Comparison of ENCODE assay signal across 8 cellular contexts in the genomic region with DNA sequence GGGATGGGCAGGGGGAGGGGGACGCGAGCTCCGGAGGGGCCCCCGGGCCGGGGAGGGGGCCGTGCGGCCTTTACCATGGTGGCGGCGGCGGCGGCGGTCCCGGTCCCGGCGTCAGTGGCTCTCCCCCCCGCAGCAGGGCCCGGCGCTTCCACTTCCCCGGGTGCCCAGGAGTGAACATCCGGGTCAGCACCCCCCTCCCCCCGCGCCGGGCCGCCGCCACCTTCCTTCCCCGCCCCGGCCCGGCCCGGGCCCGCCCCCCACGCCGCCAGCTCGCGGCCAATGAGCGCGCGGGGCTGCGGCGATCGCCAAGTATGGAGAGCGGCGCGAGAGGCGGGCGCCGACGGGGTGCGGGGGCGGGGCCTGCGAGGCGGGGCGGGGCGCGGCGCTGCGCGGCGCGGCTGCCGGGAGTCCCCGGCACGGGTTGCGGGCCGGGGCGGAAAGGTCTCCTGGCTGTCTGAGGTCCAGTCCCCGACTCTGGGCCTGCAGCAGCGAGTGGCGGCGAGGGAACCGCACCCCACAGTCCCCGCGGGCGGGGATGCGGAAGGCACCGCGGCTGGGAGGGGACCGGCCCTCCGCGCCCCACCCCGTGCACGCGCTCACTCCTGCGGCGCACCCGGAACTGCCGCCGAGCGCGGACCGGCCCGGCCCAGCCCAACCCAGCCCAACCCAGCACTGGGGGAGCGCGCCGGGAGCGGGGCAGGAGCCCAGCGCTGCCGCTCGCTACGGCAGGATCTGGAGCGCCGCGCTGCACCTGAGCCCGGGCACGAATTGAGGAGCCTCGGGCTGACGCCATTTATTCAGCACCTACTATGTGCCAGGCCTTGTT. TPM values are rescaled to one million over a fixed set of nuclear protein-coding genes. Genes with fewer than 3 reads are reported as not detected.
DNase-seq lines count a peak whose midpoint lies in the region; ATAC-seq and TF ChIP-seq lines count a peak whose summit lies in the region.

A gene (minus strand): TSS at position 178 of the 826 bp plus-strand sequence. CDS start 101 bp downstream, at position 77.

- peaks cover 56% of the 10 kb centered on the region for H3K4me1 Mint-ChIP-seq in activated CD4-positive, alpha-beta memory T cell treated with anti-CD3 and anti-CD28 coated beads, Interleukin-2, amount 10 ng/mL, durations not matched to agents 7 days and 5 days

- TF ChIP-seq POLR2A in lower leg skin (IDR thresholded peaks at IDR 0.05): peak in 1 of 2 donors; percentile 11

- intact Hi-C loops in dorsolateral prefrontal cortex (cut with DNase I): loop anchor here (2.0 to 10.0 kb wide), 6 partner anchors 51 to 173 kb away; a partner anchor contains a TSS
- intact Hi-C loops in lower leg skin (cut with DNase I; ENCODE audit: low total_unique reads): loop anchor here (10.0 kb wide), 2 partner anchors 91 to 159 kb away; a partner anchor contains a TSS

- H3K4me3 ChIP-seq in dorsolateral prefrontal cortex (peak within 1 kb of the TSS; percentile 80 to 100 (median 97)), lower leg skin (ENCODE audit: low read depth, poor library complexity, severe bottlenecking) (peak within 1 kb of the TSS; percentile 97)

- POLR2A ChIA-PET in activated CD4-positive, alpha-beta memory T cell treated with anti-CD3 and anti-CD28 coated beads, Interleukin-2, amount 10 ng/mL, durations not matched to agents 7 days and 5 days (lab: Charles Lee): interaction anchor here (0.6 to 9.8 kb wide), 23 partner anchors 9 to 558 kb away, joined by 3 to 107 read pairs (median 4); a partner anchor contains a TSS

- DNase-seq in C1 segment of cervical spinal cord (lab: John Stamatoyannopoulos, UW) (peak; percentile 49 to 94 (median 87)), NCI-H774 (lab: John Stamatoyannopoulos, UW) (peak; percentile 75), dorsolateral prefrontal cortex (peak; percentile 81 to 96 (median 91)), lower leg skin (ENCODE audit: low spot score in 2 of 2) (peak; percentile 92 to 99)
- peak; percentile 95 for DNase-seq in activated CD4-positive, alpha-beta memory T cell treated with anti-CD3 and anti-CD28 coated beads, Interleukin-2, amount 10 ng/mL, durations not matched to agents 7 days and 5 days
- DNase-seq in stimulated activated CD4-positive, alpha-beta T cell treated with anti-CD3 and anti-CD28 coated beads, Interleukin-4, amount 100 ng/mL, for 4 hours: peak; percentile 94 to 97

- CTCF ChIA-PET in activated CD4-positive, alpha-beta memory T cell treated with anti-CD3 and anti-CD28 coated beads, Interleukin-2, amount 10 ng/mL, durations not matched to agents 7 days and 5 days (lab: Charles Lee): interaction anchor here (1.0 to 3.1 kb wide), 6 partner anchors 8 to 177 kb away, joined by 3 to 11 read pairs (median 8); no protein-coding TSS in a partner anchor

- peak within 1 kb of the TSS; percentile 84 to 99 (median 95) for H3K27ac ChIP-seq in dorsolateral prefrontal cortex

- WGBS in lower leg skin, 2 donors: 0 to 1% methylated on average over 34 to 42 of the region's 106 CpGs

- H3K9me3 Mint-ChIP-seq in activated CD4-positive, alpha-beta memory T cell treated with anti-CD3 and anti-CD28 coated beads, Interleukin-2, amount 10 ng/mL, durations not matched to agents 7 days and 5 days: no peaks in the 10 kb centered on the region

- TF ChIP-seq CTCF in dorsolateral prefrontal cortex (IDR thresholded peaks at IDR 0.05 in 54 of 56, conservative IDR thresholded peaks at IDR 0.05 in 2 of 56; ENCODE audit: low read depth in 1 of 56, partially characterized antibody in 56 of 56) (peak in 3 of 56 donors; percentile 9 to 11 (median 11)), lower leg skin (IDR thresholded peaks at IDR 0.05) (no peak)

- ATAC-seq in GM19328 (IDR thresholded peaks at IDR 0.05; ENCODE audit: unreplicated experiment): peak; percentile 83
- peak; percentile 72 for ATAC-seq in HG03460 (IDR thresholded peaks at IDR 0.05; ENCODE audit: unreplicated experiment)

- H3K27me3 Mint-ChIP-seq in activated CD4-positive, alpha-beta memory T cell treated with anti-CD3 and anti-CD28 coated beads, Interleukin-2, amount 10 ng/mL, durations not matched to agents 7 days and 5 days: no peaks in the 10 kb centered on the region

- peak within 1 kb of the TSS; percentile 92 for H3K4me3 Mint-ChIP-seq in activated CD4-positive, alpha-beta memory T cell treated with anti-CD3 and anti-CD28 coated beads, Interleukin-2, amount 10 ng/mL, durations not matched to agents 7 days and 5 days

- H3K27ac Mint-ChIP-seq in activated CD4-positive, alpha-beta memory T cell treated with anti-CD3 and anti-CD28 coated beads, Interleukin-2, amount 10 ng/mL, durations not matched to agents 7 days and 5 days: peak within 1 kb of the TSS; percentile 93

- peaks cover 41% of the 10 kb centered on the region for H3K36me3 Mint-ChIP-seq in activated CD4-positive, alpha-beta memory T cell treated with anti-CD3 and anti-CD28 coated beads, Interleukin-2, amount 10 ng/mL, durations not matched to agents 7 days and 5 days (ENCODE audit: low read depth)

- no peaks in the 10 kb centered on the region for H3K27me3 ChIP-seq in dorsolateral prefrontal cortex

RNA-seq across cellular contexts. Expression of the gene that starts here (rescaled TPM):
- total RNA-seq in activated CD4-positive, alpha-beta memory T cell treated with anti-CD3 and anti-CD28 coated beads, Interleukin-2, amount 10 ng/mL, durations not matched to agents 7 days and 5 days: 100 to 1,000 TPM; 537 to 565 TPM
- total RNA-seq in dorsolateral prefrontal cortex (100 to 1,000 TPM; 118 to 250 (median 198) TPM), lower leg skin (100 to 1,000 TPM in 2 of 4 donors, 10 to 100 TPM in 2; 84.7 to 124 (median 103) TPM)

Comparison
In these comparisons a context has a peak if more than half of its experiments do, and no peak if none do; other contexts are left out.
1. Peak in every context shown above with its lines: DNase-seq, ATAC-seq, H3K4me3 ChIP-seq and H3K27ac ChIP-seq.